Comparison of ENCODE assay signal across 18 cellular contexts in genomic region chr17:60944751-60945150, GRCh38.
A peak's percentile ranks its signal among the peaks of the same experiment; 100 is the strongest.
DNase-seq lines count a peak whose midpoint lies in the region; ATAC-seq, FAIRE-seq and TF ChIP-seq lines count a peak whose summit lies in the region.
"Had no signal": no experiment of that assay in that cellular context is flagged by ENCODE, and none has a peak within 500 bp of the region (broad histone marks: within the 10 kb centered on the region; RNA-seq: fewer than 3 reads in every experiment).

No MANE protein-coding gene starts in this region.

- no peak overlapping the region for H2BK15ac ChIP-seq in IMR-90 (ENCODE audit: low read depth, low read length)

- H3K4me2 ChIP-seq in HepG2 (ENCODE audit: low read depth, low read length) (no peak overlapping the region), IMR-90 (ENCODE audit: low read depth, low read length) (no peak overlapping the region)
- H3K4me2 ChIP-seq: BLaER1 treated with 17β-estradiol and CSF1 and Interleukin-3, amounts not matched to agents 10 nM and 100 nM had no signal

- no peak for TF ChIP-seq POLR2A in HepG2 (IDR thresholded peaks at IDR 0.05; ENCODE audit: insufficient read depth in 1 of 2, low read depth in 2 of 2, low read length in 2 of 2)
- TF ChIP-seq POLR2A in right lobe of liver (IDR thresholded peaks at IDR 0.05), result no peak
- no peak for TF ChIP-seq POLR2A in IMR-90 (IDR thresholded peaks at IDR 0.05; ENCODE audit: low read depth, low read length)

- no peak overlapping the region for H2BK120ac ChIP-seq in IMR-90 (ENCODE audit: low read depth, low read length)

- H3K4me3 ChIP-seq in HepG2 (replicated peaks in 1 of 3; ENCODE audit: insufficient read depth in 1 of 3, low read depth in 2 of 3, low read length in 3 of 3) (no peak overlapping the region), right lobe of liver (no peak overlapping the region), IMR-90 (ENCODE audit: insufficient read depth, low read depth, low read length) (no peak overlapping the region)
- H3K4me3 ChIP-seq: BLaER1 treated with 17β-estradiol and CSF1 and Interleukin-3, amounts not matched to agents 10 nM and 100 nM had no signal

- in situ Hi-C loops in HepG2 (cut with HindIII; ENCODE audit: extremely low pct_ligation_motif_present, low pct_unique_long_range_greater_than_20kb) (no loop called here), IMR-90 (cut with MboI; ENCODE audit: low sequenced_read_pairs) (no loop called here)

- BruUV-seq in HepG2 (replicated peaks; lab: Mats Ljungman, UMichigan) (no TSS peak), IMR-90 (replicated peaks; lab: Mats Ljungman, UMichigan) (no TSS peak)

- peaks cover 5% of the 10 kb centered on the region for H3K9me1 ChIP-seq in IMR-90 (ENCODE audit: insufficient read depth, low read length)

- H3K36me3 ChIP-seq in HepG2 (replicated peaks in 1 of 2; ENCODE audit: control insufficient read depth in 1 of 2, insufficient read depth in 2 of 2, low read length in 2 of 2) (no peaks in the 10 kb centered on the region), right lobe of liver (no peaks in the 10 kb centered on the region), IMR-90 (ENCODE audit: control insufficient read depth, insufficient read depth, low read length) (no peaks in the 10 kb centered on the region)
- H3K36me3 ChIP-seq: BLaER1 treated with 17β-estradiol and CSF1 and Interleukin-3, amounts not matched to agents 10 nM and 100 nM had no signal

- no peak for TF ChIP-seq RAD21 in HepG2 (CRISPR knock-in tag; IDR thresholded peaks at IDR 0.05)
- TF ChIP-seq RAD21 in IMR-90 (IDR thresholded peaks at IDR 0.05; ENCODE audit: low read length), result no peak

- H4K5ac ChIP-seq in IMR-90 (ENCODE audit: low read depth, low read length), result no peak overlapping the region

- CTCF ChIA-PET in HepG2 (lab: Yijun Ruan, JAX; ENCODE audit: low intra/inter-chr PET ratio, low total read pairs), result no interaction called here
- CTCF ChIA-PET in IMR-90 (lab: Yijun Ruan, JAX), result no interaction called here

- no peak overlapping the region for H3K56ac ChIP-seq in IMR-90 (ENCODE audit: extremely low read depth, insufficient read depth, low read length)

- no peak overlapping the region for H3K18ac ChIP-seq in IMR-90 (ENCODE audit: low read depth, low read length)

- no peak overlapping the region for H3K23ac ChIP-seq in IMR-90 (ENCODE audit: low read depth, low read length)

- no peaks in the 10 kb centered on the region for H3K9me3 ChIP-seq in HepG2 (ENCODE audit: low read length)
- no peaks in the 10 kb centered on the region for H3K9me3 ChIP-seq in right lobe of liver
- no peaks in the 10 kb centered on the region for H3K9me3 ChIP-seq in IMR-90 (ENCODE audit: control insufficient read depth, insufficient read depth, low read length)
- H3K9me3 ChIP-seq: BLaER1 treated with 17β-estradiol and CSF1 and Interleukin-3, amounts not matched to agents 10 nM and 100 nM; Caco-2 had no signal

- H3K4ac ChIP-seq in IMR-90 (ENCODE audit: low read depth, low read length), result peak overlapping the region; percentile 40; the same call in 1 of the 2 replicates

- no peak overlapping the region for H2BK20ac ChIP-seq in IMR-90 (ENCODE audit: low read depth, low read length)

- TF ChIP-seq EP300 in HepG2 (IDR thresholded peaks at IDR 0.05; ENCODE audit: low read depth in 2 of 2, low read length in 2 of 2), result no peak
- TF ChIP-seq EP300 in HepG2 (CRISPR knock-in tag; IDR thresholded peaks at IDR 0.05; ENCODE audit: borderline replicate concordance), result no peak

- WGBS in HepG2 (ENCODE audit: low lambda C conversion rate), result 47% methylated on average over 3 of the region's 3 CpGs
- 74% methylated on average over 3 of the region's 3 CpGs for WGBS in right lobe of liver (ENCODE audit: insufficient coverage, low coverage, low lambda C conversion rate, missing lambda C conversion rate)
- WGBS in IMR-90 (ENCODE audit: extremely low coverage in 2 of 2, insufficient read length in 1 of 2), 2 experiments, result 100% methylated on average over 1 of the region's 3 CpGs; no CpG with 5 or more reads in 1 of the 2 experiments

- H2BK5ac ChIP-seq in IMR-90 (ENCODE audit: low read depth, low read length, poor library complexity, severe bottlenecking), result no peak overlapping the region

- no peak overlapping the region for H3K9ac ChIP-seq in HepG2 (ENCODE audit: insufficient read depth, low read depth, low read length)
- H3K9ac ChIP-seq in IMR-90 (ENCODE audit: low read depth, low read length), result no peak overlapping the region
- H3K9ac ChIP-seq: BLaER1 treated with 17β-estradiol and CSF1 and Interleukin-3, amounts not matched to agents 10 nM and 100 nM had no signal

- H2AK5ac ChIP-seq in IMR-90 (ENCODE audit: low read depth, low read length), result no peak overlapping the region

- no peak overlapping the region for H3K14ac ChIP-seq in IMR-90 (replicated peaks; ENCODE audit: low read depth, low read length)

- no peak overlapping the region for H2AK9ac ChIP-seq in IMR-90 (replicated peaks; ENCODE audit: low read depth, low read length, poor library complexity)

- intact Hi-C loops in HepG2 (cut with micrococcal nuclease; ENCODE audit: unreplicated experiment), result no loop called here
- intact Hi-C loops in right lobe of liver (cut with DNase I), result no loop called here
- intact Hi-C loops in IMR-90 (cut with micrococcal nuclease), result no loop called here

- no peak for DNase-seq in HepG2 (ENCODE audit: low spot score)
- no peak for DNase-seq in right lobe of liver
- DNase-seq in IMR-90, result no peak
- DNase-seq in NCI-H1417 treated with DMSO at 0.1 percent for 48 hours (lab: John Stamatoyannopoulos, UW), result no peak
- DNase-seq in HK-2 (ENCODE audit: unreplicated experiment), result no peak
- DNase-seq: AML-193; Caco-2; Calu3; CD4-positive, alpha-beta T cell; CD8-positive, alpha-beta T cell; DMS79 treated with DMSO at 0.1 percent for 48 hours; GF-D8 had no signal

- no peak overlapping the region for H3K27ac ChIP-seq in HepG2 (ENCODE audit: extremely low read length, insufficient read depth, low read length)
- no peak overlapping the region for H3K27ac ChIP-seq in right lobe of liver
- H3K27ac ChIP-seq in IMR-90 (ENCODE audit: insufficient read depth, low read length), result no peak overlapping the region
- H3K27ac ChIP-seq: 22Rv1; BLaER1 treated with 17β-estradiol and CSF1 and Interleukin-3, amounts not matched to agents 10 nM and 100 nM; C4-2B had no signal

- 0 out of 4 replicates have a peak, but pooled peaks cover 0 to 3% of the 10 kb centered on the region in 2 experiments for H3K79me1 ChIP-seq in IMR-90 (ENCODE audit: low read depth in 1 of 2, low read length in 2 of 2)

- no peak overlapping the region for H4K91ac ChIP-seq in IMR-90 (ENCODE audit: insufficient read depth, low read depth, low read length)

- ATAC-seq in HepG2 (no peak), right lobe of liver (no peak), IMR-90 (ENCODE audit: low read depth) (no peak)
- ATAC-seq: CD8-positive, alpha-beta T cell had no signal

- FAIRE-seq in HepG2 (lab: Jason Lieb, UNC), result no peak
- FAIRE-seq: D721Med, GM12891, GM19239 had no signal

- dilution Hi-C loops in IMR-90 (cut with HindIII; ENCODE audit: low sequenced_read_pairs, unreplicated experiment), result no loop called here

- H4K8ac ChIP-seq in IMR-90 (ENCODE audit: low read depth in 2 of 2, low read length in 2 of 2), result no peak overlapping the region

- POLR2A ChIA-PET in HepG2 (lab: Yijun Ruan, JAX), result no interaction called here
- POLR2A ChIA-PET in IMR-90 (lab: Charles Lee; ENCODE audit: unreplicated experiment), result interaction anchor here (0.6 kb wide), 1 partner anchor 28 kb away, joined by 7 read pairs; no protein-coding TSS in a partner anchor

- no peak for TF ChIP-seq CTCF in HepG2 (CRISPR knock-in tag; IDR thresholded peaks at IDR 0.05)
- TF ChIP-seq CTCF in right lobe of liver (IDR thresholded peaks at IDR 0.05), result no peak
- TF ChIP-seq CTCF in IMR-90 (conservative IDR thresholded peaks at IDR 0.05; ENCODE audit: low read depth, low read length), result no peak

- H3K79me2 ChIP-seq in HepG2 (ENCODE audit: insufficient read depth, low read length), result no peaks in the 10 kb centered on the region

- H4K20me1 ChIP-seq in HepG2 (ENCODE audit: insufficient read depth, low read length), result no peaks in the 10 kb centered on the region
- no peaks in the 10 kb centered on the region for H4K20me1 ChIP-seq in IMR-90 (ENCODE audit: insufficient read depth, low read length)
- H4K20me1 ChIP-seq: BLaER1 treated with 17β-estradiol and CSF1 and Interleukin-3, amounts not matched to agents 10 nM and 100 nM had no signal

- H3K27me3 ChIP-seq in HepG2 (ENCODE audit: control insufficient read depth in 1 of 2, insufficient read depth in 2 of 2, low read length in 2 of 2) (no peaks in the 10 kb centered on the region), right lobe of liver (no peaks in the 10 kb centered on the region), IMR-90 (ENCODE audit: control insufficient read depth, insufficient read depth, low read length) (no peaks in the 10 kb centered on the region)
- H3K27me3 ChIP-seq: BLaER1 treated with 17β-estradiol and CSF1 and Interleukin-3, amounts not matched to agents 10 nM and 100 nM had no signal

- no peaks in the 10 kb centered on the region for H3K4me1 ChIP-seq in HepG2 (ENCODE audit: insufficient read depth, low read length)
- H3K4me1 ChIP-seq in right lobe of liver, result no peaks in the 10 kb centered on the region
- peaks cover 5% of the 10 kb centered on the region for H3K4me1 ChIP-seq in IMR-90 (ENCODE audit: control insufficient read depth, insufficient read depth, low read length)
- H3K4me1 ChIP-seq: Caco-2 had no signal

- H2AFZ ChIP-seq in HepG2 (ENCODE audit: low read length) (no peak overlapping the region), IMR-90 (replicated peaks; ENCODE audit: low read length, poor library complexity) (no peak overlapping the region)

TF ChIP-seq in HepG2, 621 proteins besides CTCF, POLR2A, EP300 and RAD21 (continues in another document):
- peak; percentile 76 for TF ChIP-seq MAFF (IDR thresholded peaks at IDR 0.05; ENCODE audit: low read depth, low read length)
- peak; percentile 85 to 92 for TF ChIP-seq MAFK (conservative IDR thresholded peaks at IDR 0.05 in 1 of 2, IDR thresholded peaks at IDR 0.05 in 1 of 2; ENCODE audit: low read length in 2 of 2)

TF ChIP-seq in IMR-90, 13 proteins besides CTCF, POLR2A, EP300 and RAD21:
- no peak for TF ChIP-seq RFX5 (IDR thresholded peaks at IDR 0.05; ENCODE audit: low read depth, low read length)
- peak; percentile 74 for TF ChIP-seq MAFK (IDR thresholded peaks at IDR 0.05; ENCODE audit: low read depth, low read length)
